In genomic region chr3:64345351-64345750, GRCh38 we compare ENCODE assay signal across 9 cellular contexts.
DNase-seq lines count a peak whose midpoint lies in the region; ATAC-seq and TF ChIP-seq lines count a peak whose summit lies in the region.
"Had no signal": no experiment of that assay in that cellular context is flagged by ENCODE, and none has a peak within 500 bp of the region (broad histone marks: within the 10 kb centered on the region; RNA-seq: fewer than 3 reads in every experiment).

No MANE protein-coding gene starts in this region.

- TF ChIP-seq CTCF in Peyer's patch (IDR thresholded peaks at IDR 0.05) (no peak), progenitor cell of endocrine pancreas (IDR thresholded peaks at IDR 0.05; ENCODE audit: unreplicated experiment) (no peak)

- H3K9me3 Mint-ChIP-seq in progenitor cell of endocrine pancreas (ENCODE audit: low read depth): no peaks in the 10 kb centered on the region

- peaks cover 44% of the 10 kb centered on the region for H3K4me1 Mint-ChIP-seq in progenitor cell of endocrine pancreas (ENCODE audit: low read depth)

- H3K4me1 ChIP-seq in Peyer's patch: peaks cover 0 to 4% (median 0%) of the 10 kb centered on the region in 4 donors

- H3K9me3 ChIP-seq in Peyer's patch: no peaks in the 10 kb centered on the region

- H3K27ac Mint-ChIP-seq in progenitor cell of endocrine pancreas: peak overlapping the region; percentile 93

- no peaks in the 10 kb centered on the region for H3K27me3 ChIP-seq in Peyer's patch

- H3K36me3 ChIP-seq in Peyer's patch: no peaks in the 10 kb centered on the region

- DNase-seq in DMS153 treated with DMSO at 0.1 percent for 48 hours (lab: John Stamatoyannopoulos, UW; ENCODE audit: unreplicated experiment) (peak; percentile 2), Peyer's patch (no peak), fibroblast of peridontal ligament (ENCODE audit: extremely low read depth) (peak; percentile 96), progenitor cell of endocrine pancreas (ENCODE audit: low spot score, unreplicated experiment) (no peak), anterior cingulate cortex (lab: John Stamatoyannopoulos, UW) (no peak), GM19238 (ENCODE audit: insufficient read length, low spot score) (no peak)
- DNase-seq: cortex of kidney had no signal

- no peak for ATAC-seq in GM18907 (IDR thresholded peaks at IDR 0.05; ENCODE audit: unreplicated experiment)
- no peak for ATAC-seq in GM19328 (IDR thresholded peaks at IDR 0.05; ENCODE audit: unreplicated experiment)

- no peak overlapping the region for H3K4me3 Mint-ChIP-seq in progenitor cell of endocrine pancreas (ENCODE audit: low read depth)

- H3K4me3 ChIP-seq in Peyer's patch: no peak overlapping the region

- H3K27me3 Mint-ChIP-seq in progenitor cell of endocrine pancreas: no peaks in the 10 kb centered on the region

- TF ChIP-seq POLR2A in Peyer's patch (IDR thresholded peaks at IDR 0.05): no peak

- H3K36me3 Mint-ChIP-seq in progenitor cell of endocrine pancreas (ENCODE audit: insufficient read depth): no peaks in the 10 kb centered on the region

- H3K27ac ChIP-seq in Peyer's patch: peak overlapping the region in 3 of 4 donors; percentile 7 to 70 (median 66)

Comparison
In these comparisons a context has a peak if more than half of its experiments do, and no peak if none do; other contexts are left out.
1. DNase-seq: peak in DMS153 treated with DMSO at 0.1 percent for 48 hours (single experiment) and fibroblast of peridontal ligament (single experiment); none in Peyer's patch (0 of 3), progenitor cell of endocrine pancreas (single experiment), anterior cingulate cortex (0 of 58) and GM19238 (single experiment).